17 cellular contexts compared by ENCODE assay signal in genomic region chr7:25481891-25482290, GRCh38.
"Had no signal": no experiment of that assay in that cellular context is flagged by ENCODE, and none has a peak within 500 bp of the region (broad histone marks: within the 10 kb centered on the region; RNA-seq: fewer than 3 reads in every experiment).

No MANE protein-coding gene starts in this region.

- ATAC-seq: activated T-cell treated with anti-CD3 and anti-CD28 coated beads, Interleukin-2, amount 50 U/mL, for 4 hours; esophagus mucosa; stimulated activated effector memory CD8-positive, alpha-beta T cell treated with anti-CD3 and anti-CD28 coated beads, Interleukin-12 subunit alpha, Interleukin-12 subunit beta, amount 100 ng/mL, for 72 hours; upper lobe of right lung had no signal

- DNase-seq: activated CD4-positive, alpha-beta T cell treated with anti-CD3 and anti-CD28 coated beads, Interleukin-2, amount 50 U/mL, for 1 hour; activated CD4-positive, CD25-positive, alpha-beta regulatory T cell treated with anti-CD3 and anti-CD28 coated beads, Interleukin-2, amount 50 U/mL, for 72 hours; activated CD8-positive, alpha-beta memory T cell treated with anti-CD3 and anti-CD28 coated beads, Interleukin-2, amount 50 U/mL, for 4 hours; activated naive CD4-positive, alpha-beta T cell treated with anti-CD3 and anti-CD28 coated beads for 36 hours; activated T-cell treated with anti-CD3 and anti-CD28 coated beads, Interleukin-2, amount 50 U/mL, for 4 hours; effector CD8-positive, alpha-beta T cell; foreskin melanocyte; head of caudate nucleus; kidney; left ventricle myocardium inferior; occipital lobe; retina; small intestine; stimulated activated CD4-positive, alpha-beta T cell treated with anti-CD3 and anti-CD28 coated beads, Interleukin-4, amount 100 ng/mL, for 24 hours; upper lobe of right lung had no signal
